Comparison of ENCODE assay signal across 18 cellular contexts in the genomic region with DNA sequence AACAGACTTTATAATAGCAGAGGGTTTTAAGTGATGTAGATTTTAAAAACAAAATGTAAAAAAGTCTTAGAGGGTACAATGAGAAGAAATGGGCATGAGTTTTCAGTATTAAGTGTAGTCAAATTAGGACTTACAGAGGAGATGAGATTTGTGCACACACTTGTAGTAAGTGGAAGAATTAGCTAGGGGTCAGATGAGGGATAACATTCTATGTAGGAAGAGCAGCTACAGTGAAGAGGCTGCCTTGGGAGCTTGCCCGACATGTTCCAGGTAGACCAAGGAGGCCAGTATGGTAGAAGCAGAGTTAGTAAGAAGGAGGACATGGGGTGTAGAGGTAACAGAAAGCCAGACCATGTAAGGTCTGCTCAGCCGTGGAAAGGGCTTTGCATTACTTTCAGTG.
DNase-seq lines count a peak whose midpoint lies in the region; ATAC-seq and TF ChIP-seq lines count a peak whose summit lies in the region.
"Had no signal": no experiment of that assay in that cellular context is flagged by ENCODE, and none has a peak within 500 bp of the region (broad histone marks: within the 10 kb centered on the region; RNA-seq: fewer than 3 reads in every experiment).

No MANE protein-coding gene starts in this region.

- H4K5ac ChIP-seq in mesendoderm (ENCODE audit: low read length), result no peak overlapping the region

- no peaks in the 10 kb centered on the region for H3K79me1 ChIP-seq in mesendoderm (ENCODE audit: low read length)

- no peak overlapping the region for H3K27ac ChIP-seq in mesendoderm (ENCODE audit: low read depth, low read length)
- H3K27ac ChIP-seq: breast epithelium, SK-N-MC, upper lobe of right lung, VCaP had no signal

- H3K56ac ChIP-seq in mesendoderm (ENCODE audit: low read length), result no peak overlapping the region

- no peak overlapping the region for H3K23ac ChIP-seq in mesendoderm (ENCODE audit: low read length)

- H3K79me2 ChIP-seq in mesendoderm (ENCODE audit: control insufficient read depth, insufficient read depth, low read length), result no peaks in the 10 kb centered on the region

- no peak overlapping the region for H4K8ac ChIP-seq in mesendoderm (ENCODE audit: low read depth, low read length)

- H3K4me1 ChIP-seq in mesendoderm (ENCODE audit: control insufficient read depth, low read depth, low read length), result no peaks in the 10 kb centered on the region
- H3K4me1 ChIP-seq: breast epithelium, upper lobe of right lung had no signal

- H3K9ac ChIP-seq in mesendoderm (ENCODE audit: low read length), result no peak overlapping the region

- no peak overlapping the region for H2AK5ac ChIP-seq in mesendoderm (ENCODE audit: low read length)

- no CpG with 5 or more reads among the region's 2 CpGs for WGBS in mesendoderm (ENCODE audit: extremely low coverage, insufficient coverage, low lambda C conversion rate)

- ATAC-seq in GM19324 (IDR thresholded peaks at IDR 0.05; ENCODE audit: low FRiP score, unreplicated experiment), result no peak
- ATAC-seq: naive thymus-derived CD4-positive, alpha-beta T cell; sciatic nerve; upper lobe of right lung had no signal

- peak; percentile 12 for TF ChIP-seq CTCF in astrocyte of the spinal cord (IDR thresholded peaks at IDR 0.05; ENCODE audit: low read depth, low read length)

- H3K4ac ChIP-seq in mesendoderm (ENCODE audit: low read depth, low read length), result no peak overlapping the region

- no peak overlapping the region for H3K18ac ChIP-seq in mesendoderm (ENCODE audit: low read length)

- no peak overlapping the region for H2BK15ac ChIP-seq in mesendoderm (replicated peaks; ENCODE audit: low read depth)

- peak; percentile 23 for DNase-seq in DMS53 treated with DMSO at 0.1 percent for 48 hours (lab: John Stamatoyannopoulos, UW; ENCODE audit: unreplicated experiment)
- DNase-seq in HT1080 (ENCODE audit: low read depth), result peak; percentile 22
- DNase-seq in astrocyte of the spinal cord (ENCODE audit: low read depth, low spot score), result peak; percentile 9
- DNase-seq in mesendoderm, result peak; percentile 72
- no peak for DNase-seq in G401 (ENCODE audit: low spot score)
- DNase-seq in NCI-H1105 (lab: John Stamatoyannopoulos, UW), result no peak
- DNase-seq: activated gamma-delta T cell treated with Interleukin-2 at 50 U/mL for 16 hours; C1 segment of cervical spinal cord; glutamatergic neuron; naive thymus-derived CD4-positive, alpha-beta T cell; NCI-H187; stimulated activated CD4-positive, alpha-beta T cell treated with anti-CD3 and anti-CD28 coated beads, Interleukin-4, amount 100 ng/mL, for 1 hour; upper lobe of right lung had no signal

- no peaks in the 10 kb centered on the region for H3K27me3 ChIP-seq in mesendoderm (ENCODE audit: insufficient read depth, low read length, poor library complexity)
- H3K27me3 ChIP-seq: breast epithelium, upper lobe of right lung had no signal

- H2BK120ac ChIP-seq in mesendoderm (ENCODE audit: low read depth, low read length), result no peak overlapping the region

- H2BK5ac ChIP-seq in mesendoderm (ENCODE audit: low read length), result no peak overlapping the region

- H3K36me3 ChIP-seq in mesendoderm (ENCODE audit: control insufficient read depth, insufficient read depth, low read length), result no peaks in the 10 kb centered on the region
- H3K36me3 ChIP-seq: breast epithelium, upper lobe of right lung had no signal

- H3K4me3 ChIP-seq in astrocyte of the spinal cord (ENCODE audit: low read depth, low read length) (no peak overlapping the region), mesendoderm (ENCODE audit: low read length) (no peak overlapping the region)
- H3K4me3 ChIP-seq: breast epithelium, SK-N-MC, upper lobe of right lung had no signal

- no peak overlapping the region for H3K4me2 ChIP-seq in mesendoderm (ENCODE audit: low read length)

- in situ Hi-C loops in astrocyte of the spinal cord (cut with HindIII; ENCODE audit: low sequenced_read_pairs), result no loop called here
- in situ Hi-C loops in G401 (cut with HindIII; ENCODE audit: low sequenced_read_pairs), result no loop called here

Comparison
In these comparisons a context has a peak if more than half of its experiments do, and no peak if none do; other contexts are left out.
1. DNase-seq: peak in DMS53 treated with DMSO at 0.1 percent for 48 hours (single experiment), HT1080 (single experiment), astrocyte of the spinal cord (single experiment) and mesendoderm (single experiment); none in G401 (single experiment) and NCI-H1105 (single experiment).